10 cellular contexts compared by ENCODE assay signal in the genomic region with DNA sequence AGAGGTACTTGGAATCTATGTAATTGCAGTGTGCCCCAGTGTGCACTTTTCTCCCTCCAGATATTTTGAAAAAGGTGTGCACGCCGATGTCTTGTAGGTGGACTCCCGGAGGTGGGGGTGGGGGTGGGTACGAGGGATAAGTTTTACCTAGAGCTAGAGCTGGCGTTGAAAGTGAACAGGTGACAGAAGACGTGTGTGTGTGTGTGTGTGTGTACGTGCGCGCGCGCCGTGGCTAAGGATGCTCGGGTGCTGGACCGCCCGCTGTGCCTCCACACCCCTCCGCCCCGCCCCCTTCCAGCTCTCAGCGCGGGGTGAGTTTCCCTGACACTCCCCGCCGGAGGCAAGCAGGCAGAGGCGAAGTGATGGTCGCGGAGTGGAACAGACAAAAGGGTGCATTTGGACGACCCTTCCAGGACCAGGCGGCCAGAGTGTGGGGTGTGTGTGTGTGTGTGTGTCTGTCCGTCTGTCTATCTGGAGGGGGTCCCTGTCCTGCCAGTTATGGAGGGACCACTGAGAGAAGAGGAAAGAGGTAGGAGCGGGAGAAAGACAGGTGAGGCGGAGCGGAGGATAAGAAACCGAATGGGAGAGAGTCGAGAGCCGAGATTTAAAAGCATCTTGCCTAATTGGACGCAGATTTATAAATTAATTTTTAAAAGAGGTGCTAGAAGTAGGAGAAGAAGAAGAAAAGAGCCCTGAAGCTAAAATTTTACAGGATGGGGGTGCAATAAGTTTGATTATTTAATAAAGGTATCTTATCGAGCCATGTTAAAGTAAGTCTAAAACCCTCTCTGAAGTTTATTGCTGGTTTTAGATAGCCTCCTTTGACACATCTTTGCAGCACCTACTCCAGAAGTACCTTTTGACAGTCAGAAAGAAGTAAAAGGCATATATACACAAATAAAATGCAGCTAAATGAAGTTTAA.
DNase-seq lines count a peak whose midpoint lies in the region; ATAC-seq and TF ChIP-seq lines count a peak whose summit lies in the region.
"Had no signal": no experiment of that assay in that cellular context is flagged by ENCODE, and none has a peak within 500 bp of the region (broad histone marks: within the 10 kb centered on the region; RNA-seq: fewer than 3 reads in every experiment).

No MANE protein-coding gene starts in this region.

- intact Hi-C loops in dorsolateral prefrontal cortex (cut with DNase I), result no loop called here

- H3K4me1 ChIP-seq in lung (ENCODE audit: control insufficient read depth in 2 of 2, insufficient read depth in 2 of 2, low read length in 2 of 2), result peaks cover 0 to 7% of the 10 kb centered on the region in 2 donors
- no peaks in the 10 kb centered on the region for H3K4me1 ChIP-seq in thymus (ENCODE audit: control insufficient read depth, insufficient read depth, low read length)
- H3K4me1 ChIP-seq in tibial nerve, result peaks cover 0 to 22% (median 0%) of the 10 kb centered on the region in 4 donors

- DNase-seq in NCI-H1092 treated with DMSO at 0.1 percent for 48 hours (lab: John Stamatoyannopoulos, UW) (peak; percentile 23), NCI-H1092 (lab: John Stamatoyannopoulos, UW) (no peak), dorsolateral prefrontal cortex (peak in 6 of 10 donors; percentile 3 to 51 (median 44)), lung (ENCODE audit: low spot score) (no peak), tibial nerve (ENCODE audit: low spot score in 2 of 2) (no peak), GOT3 (lab: John Stamatoyannopoulos, UW) (no peak), NCI-H1048 (lab: John Stamatoyannopoulos, UW) (no peak)
- DNase-seq: activated naive CD8-positive, alpha-beta T cell treated with anti-CD3 and anti-CD28 coated beads, Interleukin-2, amount 50 U/mL, for 24 hours; NCI-H1694 treated with DMSO at 0.1 percent for 48 hours had no signal

- 12 to 13% methylated on average over 28 to 35 of the region's 35 CpGs for WGBS in lung, 2 donors
- 11% methylated on average over 35 of the region's 35 CpGs for WGBS in thymus
- 11 to 12% methylated on average over 24 to 32 of the region's 35 CpGs for WGBS in tibial nerve, 2 donors

- H3K27me3 ChIP-seq in dorsolateral prefrontal cortex, result peaks cover 0 to 9% (median 0%) of the 10 kb centered on the region in 45 donors
- H3K27me3 ChIP-seq in lung (ENCODE audit: control insufficient read depth, insufficient read depth), result no peaks in the 10 kb centered on the region
- peaks cover 23% of the 10 kb centered on the region for H3K27me3 ChIP-seq in thymus (ENCODE audit: control insufficient read depth, insufficient read depth)
- H3K27me3 ChIP-seq in tibial nerve, result peaks cover 0 to 27% of the 10 kb centered on the region in 2 donors

- no peak for TF ChIP-seq POLR2A in tibial nerve (IDR thresholded peaks at IDR 0.05)

- no peak for ATAC-seq in lung (ENCODE audit: insufficient read depth, low FRiP score)

- H3K4me3 ChIP-seq in dorsolateral prefrontal cortex (peak overlapping the region; percentile 38 to 80 (median 66)), lung (peak overlapping the region; percentile 43), thymus (ENCODE audit: low read length) (peak overlapping the region; percentile 10), tibial nerve (peak overlapping the region in 2 of 4 donors; percentile 31 to 57)

- no peak for TF ChIP-seq EP300 in tibial nerve (IDR thresholded peaks at IDR 0.05)

- peaks cover 0 to 3% of the 10 kb centered on the region in 2 donors for H3K9me3 ChIP-seq in lung (ENCODE audit: control insufficient read depth in 2 of 2, insufficient read depth in 1 of 2, low read length in 1 of 2)
- no peaks in the 10 kb centered on the region for H3K9me3 ChIP-seq in thymus (ENCODE audit: control insufficient read depth)
- no peaks in the 10 kb centered on the region for H3K9me3 ChIP-seq in tibial nerve

- TF ChIP-seq CTCF in dorsolateral prefrontal cortex (IDR thresholded peaks at IDR 0.05 in 54 of 56, conservative IDR thresholded peaks at IDR 0.05 in 2 of 56; ENCODE audit: low read depth in 1 of 56, partially characterized antibody in 56 of 56), result no peak
- no peak for TF ChIP-seq CTCF in lung (IDR thresholded peaks at IDR 0.05; ENCODE audit: control extremely low read depth, extremely low read depth)
- TF ChIP-seq CTCF in tibial nerve (IDR thresholded peaks at IDR 0.05), result no peak

- H3K27ac ChIP-seq in dorsolateral prefrontal cortex (no peak overlapping the region), lung (ENCODE audit: low read depth in 1 of 2, low read length in 1 of 2) (no peak overlapping the region), thymus (ENCODE audit: low read depth) (no peak overlapping the region), tibial nerve (no peak overlapping the region)

- H3K36me3 ChIP-seq in lung (ENCODE audit: control insufficient read depth in 2 of 2, insufficient read depth in 2 of 2, low read length in 2 of 2) (no peaks in the 10 kb centered on the region), thymus (ENCODE audit: control insufficient read depth, insufficient read depth) (no peaks in the 10 kb centered on the region), tibial nerve (no peaks in the 10 kb centered on the region)

Comparison
In these comparisons a context has a peak if more than half of its experiments do, and no peak if none do; other contexts are left out.
1. DNase-seq: peak in NCI-H1092 treated with DMSO at 0.1 percent for 48 hours (single experiment) and dorsolateral prefrontal cortex (6 of 10); none in NCI-H1092 (single experiment), lung (single experiment), tibial nerve (0 of 2), GOT3 (single experiment) and NCI-H1048 (single experiment).